ENCODE assay signal across 8 cellular contexts in genomic region chr6:36979343-36979742, GRCh38. TPM values are rescaled to one million over a fixed set of nuclear protein-coding genes. Genes with fewer than 3 reads are reported as not detected.
DNase-seq lines count a peak whose midpoint lies in the region; ATAC-seq and TF ChIP-seq lines count a peak whose summit lies in the region.

No MANE protein-coding gene starts in this region.

- DNase-seq in AG08395 (ENCODE audit: low spot score) = peak; percentile 83
- peak; percentile 84 for DNase-seq in GM23248
- no peak for DNase-seq in foreskin keratinocyte
- peak; percentile 89 for DNase-seq in putamen (ENCODE audit: low spot score)
- no peak for DNase-seq in activated CD8-positive, alpha-beta memory T cell treated with anti-CD3 and anti-CD28 coated beads, Interleukin-2, amount 50 U/mL, for 4 hours
- no peak for DNase-seq in GM19240 (ENCODE audit: insufficient read length, low spot score)

- H3K27me3 ChIP-seq in GM23248 (replicated peaks; ENCODE audit: insufficient read depth) = no peaks in the 10 kb centered on the region
- no peaks in the 10 kb centered on the region for H3K27me3 ChIP-seq in foreskin keratinocyte

- ATAC-seq in foreskin keratinocyte (peak; percentile 30), GM19452 (IDR thresholded peaks at IDR 0.05; ENCODE audit: unreplicated experiment) (no peak)

- peaks cover 35% of the 10 kb centered on the region for H3F3A ChIP-seq in GM23248 (ENCODE audit: insufficient read depth)

- H3K4me3 ChIP-seq in GM23248 (no peak overlapping the region), WI38 (ENCODE audit: low read depth, low read length) (no peak overlapping the region)

- no peaks in the 10 kb centered on the region for H4K20me1 ChIP-seq in GM23248 (ENCODE audit: insufficient read depth)

- H2AFZ ChIP-seq in GM23248 = no peak overlapping the region

- H3K79me2 ChIP-seq in GM23248 (ENCODE audit: insufficient read depth) = peaks cover 100% of the 10 kb centered on the region

- TF ChIP-seq CTCF in WI38 (IDR thresholded peaks at IDR 0.05; ENCODE audit: low read depth, low read length) (peak; percentile 58), foreskin keratinocyte (conservative IDR thresholded peaks at IDR 0.05) (peak; percentile 72)

- peak overlapping the region; percentile 26; the same call in 1 of the 2 replicates for H3K9ac ChIP-seq in GM23248

- in situ Hi-C loops in GM23248 (cut with MboI) = no loop called here

- no peaks in the 10 kb centered on the region for H3K9me2 ChIP-seq in GM23248 (ENCODE audit: insufficient read depth)

- H3K4me1 ChIP-seq in GM23248 (ENCODE audit: insufficient read depth) (peaks cover 34% of the 10 kb centered on the region), foreskin keratinocyte (peaks cover 2% of the 10 kb centered on the region)

- 8 to 12% methylated on average over 4 of the region's 4 CpGs for WGBS in GM23248 (ENCODE audit: low coverage in 1 of 2, low lambda C conversion rate in 2 of 2, missing lambda C conversion rate in 2 of 2), 2 experiments

- no peaks in the 10 kb centered on the region for H3K9me3 ChIP-seq in GM23248 (ENCODE audit: low read depth)

- no peak overlapping the region for H3K27ac ChIP-seq in GM23248
- H3K27ac ChIP-seq in foreskin keratinocyte = no peak overlapping the region

- H3K4me2 ChIP-seq in GM23248 (ENCODE audit: unreplicated experiment) = peak overlapping the region; percentile 1

- peaks cover 38% of the 10 kb centered on the region for H3K36me3 ChIP-seq in GM23248 (ENCODE audit: low read depth)

RNA-seq across cellular contexts. Expression of gene MTCH1, which starts 6.7 kb away (rescaled TPM):
- 418 and 473 TPM in 2 replicates for total RNA-seq in GM23248 (2014; rRNA removed; shearing (Covaris generic))
- polyA plus RNA-seq in GM23248 (2016; fragmentation: Nextera tagmentation; extraction: Ambion mirVana) (370 and 395 TPM in 2 replicates), foreskin keratinocyte (143 and 150 TPM in 2 replicates)
- total RNA-seq in foreskin keratinocyte = 149 and 162 TPM in 2 replicates

RNA-seq across cellular contexts. Expression of gene PI16, which starts 24.8 kb away (rescaled TPM):
- total RNA-seq in GM23248 (2014; rRNA removed; shearing (Covaris generic)) = 181 and 227 TPM in 2 replicates
- 390 and 398 TPM in 2 replicates for polyA plus RNA-seq in GM23248 (2016; fragmentation: Nextera tagmentation; extraction: Ambion mirVana)
- not detected in 2 replicates for total RNA-seq in foreskin keratinocyte
- polyA plus RNA-seq in foreskin keratinocyte = 0.02 TPM in 1 of 2 replicates, not detected in the other

RNA-seq across cellular contexts. Expression of gene FGD2, which starts 26.1 kb away (rescaled TPM):
- not detected in 2 replicates for total RNA-seq in GM23248 (2014; rRNA removed; shearing (Covaris generic))
- polyA plus RNA-seq in GM23248 (2016; fragmentation: Nextera tagmentation; extraction: Ambion mirVana) = not detected in 2 replicates
- total RNA-seq in foreskin keratinocyte = 0.07 and 0.14 TPM in 2 replicates
- 0.04 TPM in 1 of 2 replicates, not detected in the other for polyA plus RNA-seq in foreskin keratinocyte

Comparison
In these comparisons a context has a peak if more than half of its experiments do, and no peak if none do; other contexts are left out.
1. DNase-seq: peak in AG08395 (single experiment), GM23248 (single experiment) and putamen (single experiment); none in foreskin keratinocyte (0 of 2), activated CD8-positive, alpha-beta memory T cell treated with anti-CD3 and anti-CD28 coated beads, Interleukin-2, amount 50 U/mL, for 4 hours (single experiment) and GM19240 (single experiment).
2. RNA of gene PI16, which starts 24.8 kb away (total RNA-seq): 181 to 227 TPM in GM23248; not detected in foreskin keratinocyte; every median in the first group is over 100 times any median in the second.